ENCODE assay signal across 18 cellular contexts in genomic region chr15:73539726-73540125, GRCh38.
A peak's percentile ranks its signal among the peaks of the same experiment; 100 is the strongest.
DNase-seq lines count a peak whose midpoint lies in the region; ATAC-seq and TF ChIP-seq lines count a peak whose summit lies in the region.
"Had no signal": no experiment of that assay in that cellular context is flagged by ENCODE, and none has a peak within 500 bp of the region (broad histone marks: within the 10 kb centered on the region; RNA-seq: fewer than 3 reads in every experiment).

No MANE protein-coding gene starts in this region.

- ATAC-seq in left cardiac atrium, result no peak
- ATAC-seq in RWPE2 (ENCODE audit: low read depth), result no peak
- no peak for ATAC-seq in activated CD4-positive, CD25-positive, alpha-beta regulatory T cell treated with anti-CD3 and anti-CD28 coated beads, Interleukin-2, amount 50 U/mL, for 24 hours

- peak; percentile 26 for TF ChIP-seq CTCF in left ventricle myocardium inferior (IDR thresholded peaks at IDR 0.05; ENCODE audit: borderline replicate concordance)
- TF ChIP-seq CTCF in Loucy (conservative IDR thresholded peaks at IDR 0.05; ENCODE audit: low read length), result peak; percentile 19; the same call in 1 of the 2 replicates
- peak; percentile 17 for TF ChIP-seq CTCF in RWPE2 (IDR thresholded peaks at IDR 0.05; ENCODE audit: poor library complexity, severe bottlenecking)

- no peaks in the 10 kb centered on the region for H3K79me2 ChIP-seq in Loucy (ENCODE audit: insufficient read depth, low read length)

- H3K9me2 ChIP-seq in Loucy (replicated peaks; ENCODE audit: low read depth, low read length), result no peaks in the 10 kb centered on the region

- H2AFZ ChIP-seq in Loucy (ENCODE audit: low read length), result no peak overlapping the region

- H3K27ac ChIP-seq in left ventricle myocardium inferior (replicated peaks) (no peak overlapping the region), RWPE2 (ENCODE audit: poor library complexity, severe bottlenecking) (no peak overlapping the region)
- H3K27ac ChIP-seq: HL-60, SJCRH30 had no signal

- H3K4me1 ChIP-seq in left ventricle myocardium inferior, result peaks cover 5% of the 10 kb centered on the region
- H3K4me1 ChIP-seq in Loucy (ENCODE audit: insufficient read depth, low read length, poor library complexity, severe bottlenecking), result no peaks in the 10 kb centered on the region
- H3K4me1 ChIP-seq in RWPE2 (ENCODE audit: insufficient read depth, poor library complexity, severe bottlenecking), result peaks cover 12% of the 10 kb centered on the region
- H3K4me1 ChIP-seq: SJCRH30 had no signal

- DNase-seq in left ventricle myocardium inferior, result no peak
- DNase-seq in left cardiac atrium, result no peak
- no peak for DNase-seq in RWPE2 (ENCODE audit: low spot score)
- no peak for DNase-seq in SW 1271 (lab: John Stamatoyannopoulos, UW)
- DNase-seq in NCI-H187 (lab: John Stamatoyannopoulos, UW), result no peak
- DNase-seq: AML-193; CD4-positive, CD25-positive, alpha-beta regulatory T cell; DMS79 treated with DMSO at 0.1 percent for 48 hours; NCI-H1417 treated with DMSO at 0.1 percent for 48 hours; NCI-H2029; NCI-H2171 treated with DMSO at 0.1 percent for 48 hours; NCI-H82; RPMI8226; SJCRH30 had no signal

- H3K36me3 ChIP-seq in left ventricle myocardium inferior, result no peaks in the 10 kb centered on the region
- H3K36me3 ChIP-seq in Loucy (ENCODE audit: insufficient read depth, low read length), result no peaks in the 10 kb centered on the region
- H3K36me3 ChIP-seq in RWPE2 (ENCODE audit: low read depth), result no peaks in the 10 kb centered on the region
- H3K36me3 ChIP-seq: HAP-1, SJCRH30 had no signal

- no peak overlapping the region for H3K9ac ChIP-seq in Loucy (ENCODE audit: low read depth, low read length, poor library complexity, severe bottlenecking)

- H3K27me3 ChIP-seq in left ventricle myocardium inferior (ENCODE audit: low read depth) (no peaks in the 10 kb centered on the region), Loucy (ENCODE audit: insufficient read depth, low read length, poor library complexity, severe bottlenecking) (no peaks in the 10 kb centered on the region), RWPE2 (ENCODE audit: insufficient read depth, poor library complexity, severe bottlenecking) (peaks cover 19% of the 10 kb centered on the region)
- H3K27me3 ChIP-seq: SJCRH30 had no signal

- H3F3A ChIP-seq in Loucy (ENCODE audit: low read depth), result no peaks in the 10 kb centered on the region

- no peaks in the 10 kb centered on the region for H4K20me1 ChIP-seq in Loucy (ENCODE audit: insufficient read depth, low read length, poor library complexity, severe bottlenecking)

- no peak overlapping the region for H3K4me3 ChIP-seq in left ventricle myocardium inferior
- no peak overlapping the region for H3K4me3 ChIP-seq in Loucy (ENCODE audit: low read length, poor library complexity, severe bottlenecking)
- H3K4me3 ChIP-seq in RWPE2 (ENCODE audit: severe bottlenecking), result no peak overlapping the region
- H3K4me3 ChIP-seq: HAP-1, SJCRH30 had no signal

- no peaks in the 10 kb centered on the region for H3K9me3 ChIP-seq in left ventricle myocardium inferior (replicated peaks)
- H3K9me3 ChIP-seq in Loucy (ENCODE audit: insufficient read depth, low read depth, low read length), result no peaks in the 10 kb centered on the region
- no peaks in the 10 kb centered on the region for H3K9me3 ChIP-seq in RWPE2 (ENCODE audit: severe bottlenecking)
- H3K9me3 ChIP-seq: HAP-1, SJCRH30 had no signal

- intact Hi-C loops in left ventricle myocardium inferior (cut with micrococcal nuclease), result no loop called here
- intact Hi-C loops in left cardiac atrium (cut with DNase I), result no loop called here

- no peak overlapping the region for H3K4me2 ChIP-seq in Loucy (ENCODE audit: low read depth, low read length, poor library complexity, severe bottlenecking)
